8 cellular contexts compared by ENCODE assay signal in the genomic region with DNA sequence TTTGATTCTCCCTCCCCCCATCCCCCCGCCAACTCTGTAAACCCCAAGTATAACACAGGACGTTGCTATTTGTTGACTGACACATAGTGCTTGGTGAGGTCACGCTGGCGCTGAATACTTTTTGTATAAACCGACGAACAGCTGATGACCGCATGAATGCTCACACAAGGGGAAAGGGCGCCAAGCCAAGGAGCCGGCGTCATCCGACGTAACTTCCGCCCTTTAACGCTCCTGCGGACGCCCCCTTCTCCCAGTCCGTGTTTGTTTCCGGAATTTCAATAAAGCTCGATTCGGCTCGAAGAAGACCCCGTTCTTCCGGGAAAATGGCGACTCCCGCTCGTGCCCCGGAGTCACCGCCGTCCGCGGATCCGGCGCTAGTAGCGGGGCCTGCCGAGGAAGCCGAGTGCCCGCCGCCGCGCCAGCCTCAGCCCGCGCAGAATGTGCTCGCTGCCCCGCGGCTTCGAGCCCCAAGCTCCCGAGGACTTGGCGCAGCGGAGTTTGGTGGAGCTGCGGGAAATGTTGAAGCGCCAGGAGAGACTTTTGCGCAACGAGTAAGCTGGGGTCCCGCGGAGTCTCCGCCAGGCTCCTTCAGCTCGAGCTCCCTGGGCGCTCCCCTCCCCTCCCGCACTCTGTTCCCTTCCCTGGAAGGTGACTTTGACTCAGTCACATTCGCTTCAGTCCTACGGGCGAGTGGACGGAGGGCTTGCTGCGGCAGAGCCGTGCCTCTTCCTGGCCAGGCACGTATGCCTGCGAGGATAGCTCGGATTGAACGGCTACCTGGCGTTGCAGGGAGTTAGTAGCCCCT. TPM values are rescaled to one million over a fixed set of nuclear protein-coding genes. Genes with fewer than 3 reads are reported as not detected.
DNase-seq lines count a peak whose midpoint lies in the region; ATAC-seq, FAIRE-seq and TF ChIP-seq lines count a peak whose summit lies in the region.

A gene (plus strand): TSS at position 310 of the 805 bp plus-strand sequence. CDS start 129 bp downstream, at position 439.

- TF ChIP-seq CTCF in GM12864 (IDR thresholded peaks at IDR 0.05; ENCODE audit: low read depth, low read length, missing control alignments) = no peak
- no peak for TF ChIP-seq CTCF in pancreas (IDR thresholded peaks at IDR 0.05)
- peak in 1 of 2 experiments; percentile 3 for TF ChIP-seq CTCF in tibial artery (IDR thresholded peaks at IDR 0.05)

- H3K4me1 ChIP-seq in pancreas = peaks cover 6 to 17% (median 15%) of the 10 kb centered on the region in 3 donors
- peaks cover 0 to 38% (median 22%) of the 10 kb centered on the region in 4 donors for H3K4me1 ChIP-seq in tibial artery

- H3K27ac ChIP-seq in pancreas = peak within 1 kb of the TSS; percentile 76 to 98 (median 94)
- peak within 1 kb of the TSS; percentile 93 to 94 for H3K27ac ChIP-seq in tibial artery

- H3K9me3 ChIP-seq in pancreas (no peaks in the 10 kb centered on the region), tibial artery (no peaks in the 10 kb centered on the region)

- no peaks in the 10 kb centered on the region for H3K27me3 ChIP-seq in pancreas
- no peaks in the 10 kb centered on the region for H3K27me3 ChIP-seq in tibial artery

- intact Hi-C loops in Right ventricle myocardium superior (cut with DNase I) = no loop called here
- intact Hi-C loops in pancreas (cut with DNase I) = no loop called here
- intact Hi-C loops in tibial artery (cut with DNase I; ENCODE audit: low total_unique reads) = no loop called here

- WGBS in pancreas, 2 donors = 2 to 3% methylated on average over 70 of the region's 70 CpGs

- H3K36me3 ChIP-seq in pancreas (peaks cover 0 to 10% (median 0%) of the 10 kb centered on the region in 3 donors), tibial artery (peaks cover 10 to 17% (median 12%) of the 10 kb centered on the region in 3 donors)

- H3K4me3 ChIP-seq in GM12864 (ENCODE audit: low read depth, low read length) (peak within 1 kb of the TSS; percentile 79), pancreas (peak within 1 kb of the TSS; percentile 71 to 91 (median 84)), tibial artery (peak within 1 kb of the TSS; percentile 74 to 76)

- DNase-seq in GM12864 (ENCODE audit: low read depth) (peak; percentile 84), NCI-H1417 (lab: John Stamatoyannopoulos, UW) (peak; percentile 87 to 99 (median 95)), SW 1271 (lab: John Stamatoyannopoulos, UW) (peak; percentile 93 to 98), Right ventricle myocardium superior (peak; percentile 98), pancreas (peak; percentile 93 to 98 (median 97)), tibial artery (peak; percentile 96 to 98)
- DNase-seq in activated naive CD8-positive, alpha-beta T cell treated with anti-CD3 and anti-CD28 coated beads, Interleukin-2, amount 50 U/mL, for 16 hours (ENCODE audit: low read depth, low spot score) = peak; percentile 78

- ATAC-seq in HG02759 (IDR thresholded peaks at IDR 0.05; ENCODE audit: unreplicated experiment) = peak; percentile 96
- ATAC-seq in Right ventricle myocardium superior (ENCODE audit: poor library complexity) = peak; percentile 94
- ATAC-seq in pancreas = peak; percentile 92 to 97 (median 96)

- FAIRE-seq in pancreas (lab: Jason Lieb, UNC) = peak; percentile 92

RNA-seq across cellular contexts. Expression of the gene that starts here (rescaled TPM):
- total RNA-seq in Right ventricle myocardium superior (47.1 TPM), pancreas (10 to 100 TPM; 30.3 to 54.1 (median 38.7) TPM)
- polyA plus RNA-seq in pancreas = 10 to 100 TPM; 38.7 to 47.4 TPM

Comparison
In these comparisons a context has a peak if more than half of its experiments do, and no peak if none do; other contexts are left out.
1. Peak in every context shown above with its lines: DNase-seq, ATAC-seq, H3K4me3 ChIP-seq and H3K27ac ChIP-seq.